1 cellular context compared by ENCODE assay signal in genomic region chr19:30535011-30535410, GRCh38.
TF ChIP-seq lines count a peak whose summit lies in the region.

No MANE protein-coding gene starts in this region.

TF ChIP-seq in IMR-90, 13 proteins besides CTCF, POLR2A, EP300 and RAD21 (continued from another document):
- TF ChIP-seq FOS (IDR thresholded peaks at IDR 0.05; ENCODE audit: low read depth, low read length) (no peak), MXI1 (IDR thresholded peaks at IDR 0.05; ENCODE audit: borderline replicate concordance, low read depth, low read length) (no peak), RCOR1 (IDR thresholded peaks at IDR 0.05; ENCODE audit: insufficient replicate concordance, low read length) (no peak), NFE2L2 (IDR thresholded peaks at IDR 0.05; ENCODE audit: low read depth, low read length) (no peak), MAZ (IDR thresholded peaks at IDR 0.05; ENCODE audit: borderline replicate concordance, low read depth, low read length) (no peak)
